Comparison of ENCODE assay signal across 8 cellular contexts in the genomic region with DNA sequence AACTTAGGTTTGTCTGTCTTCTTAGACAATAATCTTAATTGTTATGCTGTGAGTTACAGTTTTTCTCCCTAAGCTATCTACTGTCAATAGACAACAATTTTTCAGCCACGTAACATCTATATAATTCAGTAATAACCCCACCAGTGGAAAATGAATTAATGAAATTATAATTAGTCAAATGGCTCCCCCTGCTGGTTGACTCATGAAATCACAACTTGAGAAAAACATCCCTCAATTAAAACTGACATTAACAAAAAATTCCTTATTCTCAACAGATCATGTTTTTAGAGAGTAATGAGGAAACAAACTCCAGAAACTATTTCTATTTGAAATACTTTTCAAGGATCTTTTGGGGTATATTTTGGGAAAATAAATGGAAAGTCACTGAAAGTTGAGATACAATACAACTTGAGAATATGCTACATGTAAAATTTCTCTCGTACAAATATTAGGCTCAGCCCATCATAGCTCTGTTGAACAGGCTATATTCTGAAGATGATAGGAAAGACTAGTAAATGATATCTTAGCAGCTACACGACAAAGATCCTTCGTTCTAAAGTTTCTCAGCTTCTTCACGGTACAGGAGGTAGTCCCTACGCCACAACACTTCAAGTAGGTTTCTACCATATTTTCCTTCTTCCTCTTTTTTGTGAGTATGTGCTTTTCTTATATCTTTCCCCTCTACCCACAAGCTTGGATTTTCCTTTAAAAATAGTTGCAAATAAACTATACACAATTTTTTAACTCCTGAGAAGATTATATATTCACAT. TPM values are rescaled to one million over a fixed set of nuclear protein-coding genes. Genes with fewer than 3 reads are reported as not detected.
DNase-seq lines count a peak whose midpoint lies in the region; ATAC-seq, FAIRE-seq and TF ChIP-seq lines count a peak whose summit lies in the region.

No MANE protein-coding gene starts in this region.

- no peaks in the 10 kb centered on the region for H3K79me2 ChIP-seq in neural progenitor cell (ENCODE audit: low read depth)

- H3K9me3 Mint-ChIP-seq in neural progenitor cell = no peaks in the 10 kb centered on the region

- peaks cover 7% of the 10 kb centered on the region for H3F3A ChIP-seq in neural progenitor cell (ENCODE audit: low read depth)

- H3K27ac Mint-ChIP-seq in neural progenitor cell = no peak overlapping the region

- H3K36me3 ChIP-seq in Peyer's patch = peaks cover 0 to 47% (median 2%) of the 10 kb centered on the region in 3 donors
- no peaks in the 10 kb centered on the region for H3K36me3 ChIP-seq in endocrine pancreas (ENCODE audit: control insufficient read depth, insufficient read depth, low read length)
- H3K36me3 ChIP-seq in neural progenitor cell = no peaks in the 10 kb centered on the region

- H3K4me1 ChIP-seq in Peyer's patch (peaks cover 0 to 10% (median 2%) of the 10 kb centered on the region in 4 donors), endocrine pancreas (ENCODE audit: control insufficient read depth, insufficient read depth, low read length) (peaks cover 5% of the 10 kb centered on the region), neural progenitor cell (no peaks in the 10 kb centered on the region)

- H3K27me3 ChIP-seq in Peyer's patch = no peaks in the 10 kb centered on the region
- no peaks in the 10 kb centered on the region for H3K27me3 ChIP-seq in endocrine pancreas (ENCODE audit: control insufficient read depth, insufficient read depth, low read length)
- H3K27me3 ChIP-seq in neural progenitor cell = no peaks in the 10 kb centered on the region

- no peaks in the 10 kb centered on the region for H3K27me3 Mint-ChIP-seq in neural progenitor cell (ENCODE audit: insufficient read depth, low read depth)

- H3K4me1 Mint-ChIP-seq in neural progenitor cell = no peaks in the 10 kb centered on the region

- H3K36me3 Mint-ChIP-seq in neural progenitor cell = peaks cover 6% of the 10 kb centered on the region

- H3K9ac ChIP-seq in endocrine pancreas (ENCODE audit: control insufficient read depth, insufficient read depth, low read length) (no peak overlapping the region), neural progenitor cell (no peak overlapping the region)

- peak; percentile 22 to 72 (median 40) for DNase-seq in NCI-H1417 (lab: John Stamatoyannopoulos, UW)
- DNase-seq in NCI-H1417 treated with DMSO at 0.1 percent for 48 hours (lab: John Stamatoyannopoulos, UW) = no peak
- DNase-seq in HTR-8/SVneo (ENCODE audit: insufficient read length, low spot score) = peak; percentile 51
- no peak for DNase-seq in Peyer's patch
- DNase-seq in neural progenitor cell (ENCODE audit: low spot score) = peak; percentile 30

- TF ChIP-seq CTCF in Peyer's patch (IDR thresholded peaks at IDR 0.05) = peak; percentile 46 to 91 (median 84)
- TF ChIP-seq CTCF in neural progenitor cell (IDR thresholded peaks at IDR 0.05) = peak; percentile 91

- no peak overlapping the region for H3K27ac ChIP-seq in Peyer's patch
- H3K27ac ChIP-seq in neural progenitor cell = no peak overlapping the region

- H3K4me3 ChIP-seq in Peyer's patch (no peak overlapping the region), endocrine pancreas (ENCODE audit: control insufficient read depth, insufficient read depth, low read length) (peak overlapping the region; percentile 40), neural progenitor cell (no peak overlapping the region)

- H3K4me2 ChIP-seq in neural progenitor cell = no peak overlapping the region

- no peaks in the 10 kb centered on the region for H3K9me3 ChIP-seq in Peyer's patch
- no peaks in the 10 kb centered on the region for H3K9me3 ChIP-seq in endocrine pancreas (ENCODE audit: control insufficient read depth, low read length)
- H3K9me3 ChIP-seq in neural progenitor cell (ENCODE audit: low read depth) = no peaks in the 10 kb centered on the region

- no peak for TF ChIP-seq POLR2A in Peyer's patch (IDR thresholded peaks at IDR 0.05)

- no peak overlapping the region for H2AFZ ChIP-seq in neural progenitor cell (replicated peaks)

- no peak for FAIRE-seq in HTR-8/SVneo (lab: Jason Lieb, UNC)

- peaks cover 5% of the 10 kb centered on the region for H4K20me1 ChIP-seq in neural progenitor cell (ENCODE audit: low read depth)

- ATAC-seq in HG02885 (IDR thresholded peaks at IDR 0.05; ENCODE audit: poor library complexity, unreplicated experiment) (no peak), HG03175 (IDR thresholded peaks at IDR 0.05; ENCODE audit: unreplicated experiment) (no peak)

- H3K4me3 Mint-ChIP-seq in neural progenitor cell = no peak overlapping the region

RNA-seq across cellular contexts. Expression of a gene that starts 20.7 kb away (rescaled TPM):
- total RNA-seq in Peyer's patch = 10 to 100 TPM; 48.2 to 79.8 (median 66.0) TPM
- total RNA-seq in neural progenitor cell (ENCODE audit: low replicate concordance) = 59.2 and 63.8 TPM in 2 replicates

Comparison
In these comparisons a context has a peak if more than half of its experiments do, and no peak if none do; other contexts are left out.
1. DNase-seq: peak in NCI-H1417 (3 of 3), HTR-8/SVneo (single experiment) and neural progenitor cell (single experiment); none in NCI-H1417 treated with DMSO at 0.1 percent for 48 hours (single experiment) and Peyer's patch (0 of 3).